Comparison of ENCODE assay signal across 1 cellular context in genomic region chr2:162344617-162344950, GRCh38.
TF ChIP-seq lines count a peak whose summit lies in the region.

No MANE protein-coding gene starts in this region.

TF ChIP-seq in GM23338, 12 proteins besides CTCF, POLR2A, EP300 and RAD21 (continued from another document):
- TF ChIP-seq, protein P1, sequence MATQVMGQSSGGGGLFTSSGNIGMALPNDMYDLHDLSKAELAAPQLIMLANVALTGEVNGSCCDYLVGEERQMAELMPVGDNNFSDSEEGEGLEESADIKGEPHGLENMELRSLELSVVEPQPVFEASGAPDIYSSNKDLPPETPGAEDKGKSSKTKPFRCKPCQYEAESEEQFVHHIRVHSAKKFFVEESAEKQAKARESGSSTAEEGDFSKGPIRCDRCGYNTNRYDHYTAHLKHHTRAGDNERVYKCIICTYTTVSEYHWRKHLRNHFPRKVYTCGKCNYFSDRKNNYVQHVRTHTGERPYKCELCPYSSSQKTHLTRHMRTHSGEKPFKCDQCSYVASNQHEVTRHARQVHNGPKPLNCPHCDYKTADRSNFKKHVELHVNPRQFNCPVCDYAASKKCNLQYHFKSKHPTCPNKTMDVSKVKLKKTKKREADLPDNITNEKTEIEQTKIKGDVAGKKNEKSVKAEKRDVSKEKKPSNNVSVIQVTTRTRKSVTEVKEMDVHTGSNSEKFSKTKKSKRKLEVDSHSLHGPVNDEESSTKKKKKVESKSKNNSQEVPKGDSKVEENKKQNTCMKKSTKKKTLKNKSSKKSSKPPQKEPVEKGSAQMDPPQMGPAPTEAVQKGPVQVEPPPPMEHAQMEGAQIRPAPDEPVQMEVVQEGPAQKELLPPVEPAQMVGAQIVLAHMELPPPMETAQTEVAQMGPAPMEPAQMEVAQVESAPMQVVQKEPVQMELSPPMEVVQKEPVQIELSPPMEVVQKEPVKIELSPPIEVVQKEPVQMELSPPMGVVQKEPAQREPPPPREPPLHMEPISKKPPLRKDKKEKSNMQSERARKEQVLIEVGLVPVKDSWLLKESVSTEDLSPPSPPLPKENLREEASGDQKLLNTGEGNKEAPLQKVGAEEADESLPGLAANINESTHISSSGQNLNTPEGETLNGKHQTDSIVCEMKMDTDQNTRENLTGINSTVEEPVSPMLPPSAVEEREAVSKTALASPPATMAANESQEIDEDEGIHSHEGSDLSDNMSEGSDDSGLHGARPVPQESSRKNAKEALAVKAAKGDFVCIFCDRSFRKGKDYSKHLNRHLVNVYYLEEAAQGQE (IDR thresholded peaks at IDR 0.05; ENCODE audit: unreplicated experiment), result no peak
- TF ChIP-seq NANOG (IDR thresholded peaks at IDR 0.05; ENCODE audit: borderline replicate concordance) (no peak), EZH2phosphoT487 (IDR thresholded peaks at IDR 0.05; ENCODE audit: unreplicated experiment) (no peak)
